ENCODE assay signal across 8 cellular contexts in genomic region chr20:49620364-49621240, GRCh38. TPM values are rescaled to one million over a fixed set of nuclear protein-coding genes. Genes with fewer than 3 reads are reported as not detected.
A peak's percentile ranks its signal among the peaks of the same experiment; 100 is the strongest.
DNase-seq lines count a peak whose midpoint lies in the region; ATAC-seq and TF ChIP-seq lines count a peak whose summit lies in the region.

No MANE protein-coding gene starts in this region.

- no peaks in the 10 kb centered on the region for H3K4me1 Mint-ChIP-seq in activated T-cell treated with anti-CD3 and anti-CD28 coated beads, Interleukin-2, amount 50 U/mL, for 72 hours (ENCODE audit: low read depth)
- H3K4me1 Mint-ChIP-seq in Caco-2 (ENCODE audit: low read depth, unreplicated experiment) = peaks cover 2% of the 10 kb centered on the region

- intact Hi-C loops in Caco-2 (cut with micrococcal nuclease; ENCODE audit: unreplicated experiment) = no loop called here

- TF ChIP-seq CTCF in GM13976 (IDR thresholded peaks at IDR 0.05; ENCODE audit: borderline replicate concordance, control extremely low read depth, extremely low read depth, insufficient read depth, missing control alignments) (no peak), Caco-2 (IDR thresholded peaks at IDR 0.05; ENCODE audit: insufficient read depth in 1 of 2, low read depth in 1 of 2, low read length in 1 of 2, severe bottlenecking in 1 of 2, unreplicated experiment in 1 of 2) (no peak)

- H3K27me3 Mint-ChIP-seq in activated T-cell treated with anti-CD3 and anti-CD28 coated beads, Interleukin-2, amount 50 U/mL, for 72 hours (ENCODE audit: low read depth) = peaks cover 17% of the 10 kb centered on the region
- H3K27me3 Mint-ChIP-seq in Caco-2 (ENCODE audit: insufficient read depth, unreplicated experiment) = peaks cover 2% of the 10 kb centered on the region

- BruUV-seq in Caco-2 (replicated peaks; lab: Mats Ljungman, UMichigan) = no TSS peak

- no peak overlapping the region for H3K4me3 Mint-ChIP-seq in activated T-cell treated with anti-CD3 and anti-CD28 coated beads, Interleukin-2, amount 50 U/mL, for 72 hours
- no peak overlapping the region for H3K4me3 Mint-ChIP-seq in Caco-2 (ENCODE audit: unreplicated experiment)

- POLR2A ChIA-PET in Caco-2 (lab: Charles Lee) = no interaction called here

- no peaks in the 10 kb centered on the region for H3K27me3 ChIP-seq in Caco-2 (replicated peaks; ENCODE audit: control insufficient read depth, insufficient read depth, low read length)

- DNase-seq in GM13976 (ENCODE audit: low spot score) = peak; percentile 76
- DNase-seq in activated T-cell treated with anti-CD3 and anti-CD28 coated beads, Interleukin-2, amount 50 U/mL, for 72 hours = peak; percentile 51
- DNase-seq in Caco-2 = no peak
- DNase-seq in NCI-H146 treated with DMSO at 0.1 percent for 48 hours (lab: John Stamatoyannopoulos, UW; ENCODE audit: unreplicated experiment) = no peak
- DNase-seq in mesenteric fat pad (ENCODE audit: low spot score) = no peak
- no peak for DNase-seq in DMS79 treated with DMSO at 0.1 percent for 48 hours (lab: John Stamatoyannopoulos, UW)

- H3K4me3 ChIP-seq in Caco-2 (ENCODE audit: low read depth, low read length) = no peak overlapping the region

- H3K27ac Mint-ChIP-seq in activated T-cell treated with anti-CD3 and anti-CD28 coated beads, Interleukin-2, amount 50 U/mL, for 72 hours = no peak overlapping the region
- H3K27ac Mint-ChIP-seq in Caco-2 (ENCODE audit: unreplicated experiment) = no peak overlapping the region

- H3K4me1 ChIP-seq in Caco-2 = peaks cover 9% of the 10 kb centered on the region

- peaks cover 5 to 6% of the 10 kb centered on the region in 2 donors for H3K9me3 Mint-ChIP-seq in activated T-cell treated with anti-CD3 and anti-CD28 coated beads, Interleukin-2, amount 50 U/mL, for 72 hours
- H3K9me3 Mint-ChIP-seq in Caco-2 (ENCODE audit: unreplicated experiment) = peaks cover 12% of the 10 kb centered on the region

- CTCF ChIA-PET in Caco-2 (lab: Charles Lee) = no interaction called here

- no peaks in the 10 kb centered on the region for H3K36me3 ChIP-seq in Caco-2 (ENCODE audit: control insufficient read depth, insufficient read depth, low read length)

- peak; percentile 74 for ATAC-seq in GM19467 (IDR thresholded peaks at IDR 0.05; ENCODE audit: unreplicated experiment)
- ATAC-seq in HG03196 (IDR thresholded peaks at IDR 0.05; ENCODE audit: unreplicated experiment) = peak; percentile 82
- ATAC-seq in activated T-cell treated with anti-CD3 and anti-CD28 coated beads, Interleukin-2, amount 50 U/mL, for 72 hours (replicated peaks in 1 of 2) = peak; percentile 87 to 90

- peaks cover 9% of the 10 kb centered on the region for H3K9me3 ChIP-seq in Caco-2

- in situ Hi-C loops in GM13976 (cut with MboI; ENCODE audit: low sequenced_read_pairs, unreplicated experiment) = no loop called here

- H3K36me3 Mint-ChIP-seq in activated T-cell treated with anti-CD3 and anti-CD28 coated beads, Interleukin-2, amount 50 U/mL, for 72 hours (ENCODE audit: insufficient read depth in 2 of 2) = peaks cover 4 to 7% of the 10 kb centered on the region in 2 donors
- H3K36me3 Mint-ChIP-seq in Caco-2 (ENCODE audit: insufficient read depth, unreplicated experiment) = no peaks in the 10 kb centered on the region

RNA-seq across cellular contexts. Expression of gene PTGIS, which starts 52.7 kb away (rescaled TPM):
- total RNA-seq in activated T-cell treated with anti-CD3 and anti-CD28 coated beads, Interleukin-2, amount 50 U/mL, for 72 hours = 1 to 10 TPM; 1.8 to 6.3 TPM
- 1.9 and 2.7 TPM in 2 replicates for total RNA-seq in Caco-2 (2022)
- 124 TPM for total RNA-seq in mesenteric fat pad

Comparison
In these comparisons a context has a peak if more than half of its experiments do, and no peak if none do; other contexts are left out.
1. DNase-seq: peak in GM13976 (single experiment) and activated T-cell treated with anti-CD3 and anti-CD28 coated beads, Interleukin-2, amount 50 U/mL, for 72 hours (2 of 2); none in Caco-2 (0 of 2), NCI-H146 treated with DMSO at 0.1 percent for 48 hours (single experiment), mesenteric fat pad (single experiment) and DMS79 treated with DMSO at 0.1 percent for 48 hours (single experiment).
2. RNA of gene PTGIS, which starts 52.7 kb away (total RNA-seq): 124 TPM in mesenteric fat pad (single experiment); 1.8 to 6.3 TPM in activated T-cell treated with anti-CD3 and anti-CD28 coated beads, Interleukin-2, amount 50 U/mL, for 72 hours and 1.9 to 2.7 TPM in Caco-2; every median in the first group is over 10 times any median in the second.
3. Peak in every context shown above with its lines, with median percentiles within 50 percentile points of each other: ATAC-seq.